In the genomic region with DNA sequence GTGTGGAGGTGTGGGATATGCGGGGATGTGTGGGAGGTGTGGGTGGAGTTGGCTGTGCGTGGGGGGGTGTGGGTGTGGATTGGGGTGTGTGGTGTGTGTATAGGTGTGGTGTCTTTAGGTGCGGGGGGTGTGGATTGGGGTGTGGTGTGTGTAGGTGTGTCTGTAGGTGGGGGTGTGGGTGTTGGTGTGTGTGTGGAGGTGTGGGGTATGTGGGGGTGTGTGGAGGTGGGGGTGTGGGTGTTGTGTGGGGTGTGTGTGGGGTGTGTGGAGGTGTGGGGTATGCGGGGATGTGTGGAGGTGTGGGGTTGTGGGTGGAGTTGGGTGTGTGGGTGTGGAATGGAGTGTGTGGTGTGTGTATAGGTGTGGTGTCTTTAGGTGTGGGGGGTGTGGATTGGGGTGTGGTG, we compare ENCODE assay signal across 1 cellular context.
TF ChIP-seq lines count a peak whose summit lies in the region.

No MANE protein-coding gene starts in this region.

TF ChIP-seq in endothelial cell of umbilical vein, 7 proteins besides CTCF, POLR2A, EP300 and RAD21:
- TF ChIP-seq FOS (IDR thresholded peaks at IDR 0.05; ENCODE audit: borderline replicate concordance, insufficient read depth, low read length) (no peak), GATA2 (IDR thresholded peaks at IDR 0.05; ENCODE audit: insufficient read depth, insufficient read length, low read depth, low read length) (no peak), MYC (IDR thresholded peaks at IDR 0.05; ENCODE audit: low read depth, low read length) (no peak), POLR2AphosphoS5 (IDR thresholded peaks at IDR 0.05; ENCODE audit: insufficient read depth, low read depth, low read length) (no peak), EZH2 (IDR thresholded peaks at IDR 0.05; ENCODE audit: borderline replicate concordance, low read depth, low read length, severe bottlenecking) (no peak), JUN (IDR thresholded peaks at IDR 0.05; ENCODE audit: borderline replicate concordance, insufficient read depth, insufficient read length, low read depth) (no peak)
- TF ChIP-seq, protein P1, sequence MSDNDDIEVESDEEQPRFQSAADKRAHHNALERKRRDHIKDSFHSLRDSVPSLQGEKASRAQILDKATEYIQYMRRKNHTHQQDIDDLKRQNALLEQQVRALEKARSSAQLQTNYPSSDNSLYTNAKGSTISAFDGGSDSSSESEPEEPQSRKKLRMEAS (IDR thresholded peaks at IDR 0.05; ENCODE audit: insufficient read depth, insufficient read length) = no peak
